In the genomic region with DNA sequence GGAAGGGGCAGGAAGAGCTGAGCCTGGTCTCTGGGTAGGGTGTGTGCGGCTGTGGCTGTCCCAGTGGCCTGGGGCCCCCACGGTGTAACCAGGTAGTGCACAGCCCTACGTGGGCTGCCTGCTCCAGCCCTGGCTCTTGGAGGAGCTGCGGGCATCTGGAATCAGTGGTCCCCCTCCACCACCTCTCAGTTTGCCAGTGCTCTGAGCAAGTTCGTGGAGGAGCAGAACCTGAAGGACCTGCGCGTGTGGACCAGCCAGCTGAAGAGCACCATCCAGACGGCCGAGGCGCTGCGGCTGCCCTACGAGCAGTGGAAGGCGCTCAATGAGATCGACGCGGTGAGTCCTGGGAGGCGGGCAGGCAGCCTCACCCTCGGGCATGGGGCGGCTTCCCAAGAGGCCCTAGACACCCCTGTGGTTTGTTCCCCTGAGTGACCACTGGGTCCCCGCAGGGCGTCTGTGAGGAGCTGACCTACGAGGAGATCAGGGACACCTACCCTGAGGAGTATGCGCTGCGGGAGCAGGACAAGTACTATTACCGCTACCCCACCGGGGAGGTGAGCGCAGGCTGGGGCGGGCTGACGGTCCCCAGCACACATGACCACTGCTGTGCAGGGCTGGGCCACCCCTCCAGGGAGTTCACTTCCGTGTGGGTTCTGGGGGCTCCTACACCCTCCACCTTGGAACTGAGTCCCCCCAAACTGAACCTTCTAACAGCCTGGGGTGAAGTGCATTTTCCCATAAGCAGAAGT, we compare ENCODE assay signal across 24 cellular contexts. TPM values are rescaled to one million over a fixed set of nuclear protein-coding genes. Genes with fewer than 3 reads are reported as not detected.
DNase-seq lines count a peak whose midpoint lies in the region; FAIRE-seq and TF ChIP-seq lines count a peak whose summit lies in the region.
"Had no signal": no experiment of that assay in that cellular context is flagged by ENCODE, and none has a peak within 500 bp of the region (broad histone marks: within the 10 kb centered on the region; RNA-seq: fewer than 3 reads in every experiment).

No MANE protein-coding gene starts in this region.

- no peaks in the 10 kb centered on the region for H3K79me2 ChIP-seq in osteoblast (ENCODE audit: insufficient read depth, low read length)

- H3K4me3 ChIP-seq in CD4-positive, alpha-beta memory T cell (ENCODE audit: low read length in 2 of 2) = no peak overlapping the region
- no peak overlapping the region for H3K4me3 ChIP-seq in osteoblast (ENCODE audit: insufficient read depth, low read length)
- H3K4me3 ChIP-seq: upper lobe of right lung had no signal

- no peaks in the 10 kb centered on the region for H4K20me1 ChIP-seq in osteoblast (ENCODE audit: insufficient read depth, low read length)

- peak overlapping the region in 5 of 7 donors; percentile 50 to 79 (median 60) for H3K27ac Mint-ChIP-seq in CD4-positive, alpha-beta memory T cell
- peak overlapping the region; percentile 45 for H3K27ac Mint-ChIP-seq in chondrocyte (ENCODE audit: unreplicated experiment)
- H3K27ac Mint-ChIP-seq: activated naive CD4-positive, alpha-beta T cell treated with anti-CD3 and anti-CD28 coated beads, Interleukin-2, amount 50 U/mL, for 24 hours; stimulated activated memory B cell treated with anti-CD40 and anti-IgM and Interleukin-4, amounts not matched to agents 10 μg/mL and 1 μg/mL and 100 μg/mL, for 72 hours had no signal

- H3K27me3 ChIP-seq in CD4-positive, alpha-beta memory T cell (ENCODE audit: insufficient read depth, low read length) = no peaks in the 10 kb centered on the region
- no peaks in the 10 kb centered on the region for H3K27me3 ChIP-seq in osteoblast (ENCODE audit: insufficient read depth, low read length)
- H3K27me3 ChIP-seq: brain microvascular endothelial cell, upper lobe of right lung had no signal

- no peak overlapping the region for H2AFZ ChIP-seq in osteoblast (ENCODE audit: low read length)

- no peaks in the 10 kb centered on the region for H3K27me3 Mint-ChIP-seq in CD4-positive, alpha-beta memory T cell
- H3K27me3 Mint-ChIP-seq in chondrocyte (ENCODE audit: low read depth) = no peaks in the 10 kb centered on the region
- H3K27me3 Mint-ChIP-seq: activated naive CD4-positive, alpha-beta T cell treated with anti-CD3 and anti-CD28 coated beads, Interleukin-2, amount 50 U/mL, for 24 hours; naive B cell; stimulated activated memory B cell treated with anti-CD40 and anti-IgM and Interleukin-4, amounts not matched to agents 10 μg/mL and 1 μg/mL and 100 μg/mL, for 72 hours had no signal

- no peaks in the 10 kb centered on the region for H3K4me1 ChIP-seq in CD4-positive, alpha-beta memory T cell (ENCODE audit: insufficient read depth, low read length)
- peaks cover 12% of the 10 kb centered on the region for H3K4me1 ChIP-seq in osteoblast (ENCODE audit: insufficient read depth, low read length)
- H3K4me1 ChIP-seq: upper lobe of right lung had no signal

- no peak for DNase-seq in CD4-positive, alpha-beta memory T cell
- DNase-seq in chondrocyte (ENCODE audit: low spot score) (no peak), osteoblast (ENCODE audit: insufficient read length, low spot score, missing footprints) (peak; percentile 54), RCC 7860 (ENCODE audit: low spot score) (no peak), cerebellar nuclear complex (lab: John Stamatoyannopoulos, UW) (no peak), mucosa of gallbladder (ENCODE audit: low spot score) (no peak), iPS-NIHi7 (ENCODE audit: extremely low spot score) (no peak)
- DNase-seq: activated CD4-positive, alpha-beta T cell treated with anti-CD3 and anti-CD28 coated beads for 48 hours; brain microvascular endothelial cell; dermis blood vessel endothelial cell; erythroblast; MV-4-11; NCI-H187; NCI-H345; NK-92 treated with Interleukin-12 subunit alpha and Interleukin-12 subunit beta, amount 100 ng/mL, for 24 hours; stimulated activated CD4-positive, alpha-beta T cell treated with anti-CD3 and anti-CD28 coated beads, Interleukin-15, amount 100 ng/mL, for 24 hours; SW 1271; upper lobe of right lung had no signal

- H3K27ac ChIP-seq in 22Rv1 (peak overlapping the region; percentile 57), osteoblast (ENCODE audit: low read depth, low read length) (no peak overlapping the region)
- no peak overlapping the region for H3K27ac ChIP-seq in CD4-positive, alpha-beta memory T cell (ENCODE audit: low read depth, low read length)
- H3K27ac ChIP-seq: brain microvascular endothelial cell, HL-60, upper lobe of right lung had no signal

- peaks cover 53 to 86% of the 10 kb centered on the region in 2 donors for H3K36me3 Mint-ChIP-seq in CD4-positive, alpha-beta memory T cell
- peaks cover 48% of the 10 kb centered on the region for H3K36me3 Mint-ChIP-seq in chondrocyte (ENCODE audit: low read depth)

- intact Hi-C loops in CD4-positive, alpha-beta memory T cell (cut with micrococcal nuclease) = no loop called here

- peaks cover 0 to 7% (median 2%) of the 10 kb centered on the region in 4 donors for H3K4me1 Mint-ChIP-seq in CD4-positive, alpha-beta memory T cell
- peaks cover 30% of the 10 kb centered on the region for H3K4me1 Mint-ChIP-seq in chondrocyte (ENCODE audit: low read depth)
- H3K4me1 Mint-ChIP-seq: activated naive CD4-positive, alpha-beta T cell treated with anti-CD3 and anti-CD28 coated beads, Interleukin-2, amount 50 U/mL, for 24 hours had no signal

- TF ChIP-seq CTCF in 22Rv1 (IDR thresholded peaks at IDR 0.05) (no peak), chondrocyte (IDR thresholded peaks at IDR 0.05) (no peak), osteoblast (IDR thresholded peaks at IDR 0.05; ENCODE audit: extremely low read depth, low read depth, low read length) (no peak)

- H3K9me3 ChIP-seq in CD4-positive, alpha-beta memory T cell (ENCODE audit: control insufficient read depth in 1 of 2, low read length in 2 of 2) = no peaks in the 10 kb centered on the region
- no peaks in the 10 kb centered on the region for H3K9me3 ChIP-seq in osteoblast (ENCODE audit: low read depth, low read length)
- H3K9me3 ChIP-seq: upper lobe of right lung had no signal

- no peak overlapping the region for H3K4me2 ChIP-seq in osteoblast (ENCODE audit: insufficient read depth, low read length)

- no peak overlapping the region for H3K4me3 Mint-ChIP-seq in CD4-positive, alpha-beta memory T cell
- no peak overlapping the region for H3K4me3 Mint-ChIP-seq in chondrocyte (ENCODE audit: unreplicated experiment)
- H3K4me3 Mint-ChIP-seq: activated naive CD4-positive, alpha-beta T cell treated with anti-CD3 and anti-CD28 coated beads, Interleukin-2, amount 50 U/mL, for 24 hours; stimulated activated memory B cell treated with anti-CD40 and anti-IgM and Interleukin-4, amounts not matched to agents 10 μg/mL and 1 μg/mL and 100 μg/mL, for 72 hours had no signal

- no peak for FAIRE-seq in RCC 7860 (lab: Jason Lieb, UNC)
- FAIRE-seq: TTC549 had no signal

- no peaks in the 10 kb centered on the region for H3K9me3 Mint-ChIP-seq in CD4-positive, alpha-beta memory T cell
- no peaks in the 10 kb centered on the region for H3K9me3 Mint-ChIP-seq in chondrocyte (ENCODE audit: low read depth)
- H3K9me3 Mint-ChIP-seq: activated naive CD4-positive, alpha-beta T cell treated with anti-CD3 and anti-CD28 coated beads, Interleukin-2, amount 50 U/mL, for 24 hours; naive B cell; stimulated activated memory B cell treated with anti-CD40 and anti-IgM and Interleukin-4, amounts not matched to agents 10 μg/mL and 1 μg/mL and 100 μg/mL, for 72 hours had no signal

- H3K36me3 ChIP-seq in CD4-positive, alpha-beta memory T cell (ENCODE audit: insufficient read depth, low read length) = peaks cover 78% of the 10 kb centered on the region
- H3K36me3 ChIP-seq in osteoblast (ENCODE audit: insufficient read depth, low read length) = peaks cover 48% of the 10 kb centered on the region

- CTCF ChIA-PET in CD4-positive, alpha-beta memory T cell (lab: Charles Lee; ENCODE audit: partially characterized antibody) = no interaction called here

- POLR2A ChIA-PET in CD4-positive, alpha-beta memory T cell (lab: Charles Lee; ENCODE audit: partially characterized antibody) = no interaction called here

RNA-seq across cellular contexts. Expression of gene PFKFB3, which starts 18.6 kb away (rescaled TPM):
- total RNA-seq in CD4-positive, alpha-beta memory T cell = 10 to 100 TPM; 55.7 to 67.1 TPM
- polyA plus RNA-seq in CD4-positive, alpha-beta memory T cell = 10 to 100 TPM; 11.8 to 16.0 TPM
- total RNA-seq in chondrocyte (40.3 to 46.5 TPM (median 41.6 TPM) in 3 replicates), osteoblast (7.1 and 19.2 TPM in 2 replicates), mucosa of gallbladder (100 TPM)
